Comparison of ENCODE assay signal across 9 cellular contexts in genomic region chr6:1311400-1312192, GRCh38. TPM values are rescaled to one million over a fixed set of nuclear protein-coding genes. Genes with fewer than 3 reads are reported as not detected.
A peak's percentile ranks its signal among the peaks of the same experiment; 100 is the strongest.
DNase-seq lines count a peak whose midpoint lies in the region; ATAC-seq, FAIRE-seq and TF ChIP-seq lines count a peak whose summit lies in the region.
"Had no signal": no experiment of that assay in that cellular context is flagged by ENCODE, and none has a peak within 500 bp of the region (broad histone marks: within the 10 kb centered on the region; RNA-seq: fewer than 3 reads in every experiment).

TSS of gene FOXQ1 (plus strand) at chr6:1312098. CDS start at chr6:1312705, 607 bp downstream.

- CTCF ChIA-PET in CD8-positive, alpha-beta T cell (lab: Charles Lee): no interaction called here

- peaks cover 10% of the 10 kb centered on the region for H3K4me1 ChIP-seq in CD8-positive, alpha-beta T cell (ENCODE audit: insufficient read depth, low read length)
- peaks cover 5 to 45% (median 37%) of the 10 kb centered on the region in 4 donors for H3K4me1 ChIP-seq in stomach

- H3K36me3 ChIP-seq in CD8-positive, alpha-beta T cell (ENCODE audit: insufficient read depth, low read length): no peaks in the 10 kb centered on the region
- no peaks in the 10 kb centered on the region for H3K36me3 ChIP-seq in bronchial epithelial cell (ENCODE audit: control insufficient read depth, insufficient read depth, low read length)
- H3K36me3 ChIP-seq in stomach: no peaks in the 10 kb centered on the region

- no peak within 1 kb of the TSS for H3K4me3 ChIP-seq in CD8-positive, alpha-beta T cell (ENCODE audit: low read depth, low read length)
- H3K4me3 ChIP-seq in bronchial epithelial cell (ENCODE audit: low read depth, low read length): peak within 1 kb of the TSS; percentile 81
- H3K4me3 ChIP-seq in stomach: peak within 1 kb of the TSS; percentile 51 to 64 (median 54)

- peak in 2 of 4 donors; percentile 39 to 90 for TF ChIP-seq POLR2A in stomach (IDR thresholded peaks at IDR 0.05)

- POLR2A ChIA-PET in CD8-positive, alpha-beta T cell (lab: Charles Lee): no interaction called here

- intact Hi-C loops in CD8-positive, alpha-beta T cell (cut with DNase I, micrococcal nuclease): no loop called here
- intact Hi-C loops in stomach (cut with DNase I; ENCODE audit: low total_unique reads): no loop called here

- 1 to 3% (median 1%) methylated on average over 17 to 73 of the region's 73 CpGs for WGBS in stomach, 5 donors

- peak within 1 kb of the TSS; percentile 43 for H3K4me3 Mint-ChIP-seq in CD8-positive, alpha-beta T cell

- H3K9me3 ChIP-seq in CD8-positive, alpha-beta T cell (ENCODE audit: low read length): no peaks in the 10 kb centered on the region
- H3K9me3 ChIP-seq in stomach: no peaks in the 10 kb centered on the region

- TF ChIP-seq CTCF in CD8-positive, alpha-beta T cell (IDR thresholded peaks at IDR 0.05): no peak
- TF ChIP-seq CTCF in bronchial epithelial cell (IDR thresholded peaks at IDR 0.05; ENCODE audit: insufficient read depth, low read length, severe bottlenecking) (no peak), stomach (IDR thresholded peaks at IDR 0.05) (no peak)

- no peaks in the 10 kb centered on the region for H3K27me3 ChIP-seq in CD8-positive, alpha-beta T cell (ENCODE audit: insufficient read depth, low read length)
- H3K27me3 ChIP-seq in bronchial epithelial cell (ENCODE audit: control insufficient read depth, insufficient read depth, low read length) (no peaks in the 10 kb centered on the region), stomach (peaks cover 0 to 73% (median 30%) of the 10 kb centered on the region in 3 donors)

- H3K4me1 Mint-ChIP-seq in CD8-positive, alpha-beta T cell (ENCODE audit: low read depth): peaks cover 29% of the 10 kb centered on the region

- no peak within 1 kb of the TSS for H3K27ac ChIP-seq in CD8-positive, alpha-beta T cell (ENCODE audit: low read depth, low read length)
- H3K27ac ChIP-seq in stomach: peak within 1 kb of the TSS; percentile 83 to 94 (median 88)

- ATAC-seq in CD8-positive, alpha-beta T cell: no peak
- no peak for ATAC-seq in HG03280 (IDR thresholded peaks at IDR 0.05; ENCODE audit: unreplicated experiment)
- ATAC-seq in GM21515 (IDR thresholded peaks at IDR 0.05; ENCODE audit: unreplicated experiment): no peak

- no peak within 1 kb of the TSS for H3K27ac Mint-ChIP-seq in CD8-positive, alpha-beta T cell

- no peaks in the 10 kb centered on the region for H3K36me3 Mint-ChIP-seq in CD8-positive, alpha-beta T cell

- no peak for DNase-seq in CD8-positive, alpha-beta T cell
- peak; percentile 83 for DNase-seq in LoVo (ENCODE audit: low spot score)
- peak; percentile 58 for DNase-seq in bronchial epithelial cell (ENCODE audit: low read depth)
- DNase-seq in kidney glomerular epithelial cell (lab: John Stamatoyannopoulos, UW): peak; percentile 11
- DNase-seq in stomach: peak; percentile 94
- no peak for DNase-seq in GM19240 (ENCODE audit: insufficient read length, low spot score)

- no peak for TF ChIP-seq EP300 in stomach (IDR thresholded peaks at IDR 0.05)

- peaks cover under 1% of the 10 kb centered on the region for H3K9me3 Mint-ChIP-seq in CD8-positive, alpha-beta T cell

- FAIRE-seq in bronchial epithelial cell (lab: Jason Lieb, UNC): peak; percentile 66

- peaks cover 64% of the 10 kb centered on the region for H3K27me3 Mint-ChIP-seq in CD8-positive, alpha-beta T cell (ENCODE audit: low read depth)

RNA-seq across cellular contexts. Expression of gene FOXQ1, which starts in this region (rescaled TPM):
- total RNA-seq in CD8-positive, alpha-beta T cell: not detected
- 3.1 and 3.4 TPM in 2 replicates for total RNA-seq in bronchial epithelial cell
- total RNA-seq in stomach: 10 to 100 TPM in 4 of 5 donors, not detected in 1; 13.4 to 97.7 (median 38.2) TPM
- polyA plus RNA-seq in stomach: 10 to 100 TPM; 11.7 to 95.6 (median 17.4) TPM
- total RNA-seq: HT1080 had no signal

Comparison
In these comparisons a context has a peak if more than half of its experiments do, and no peak if none do; other contexts are left out.
1. DNase-seq: peak in LoVo (single experiment), bronchial epithelial cell (single experiment), kidney glomerular epithelial cell (single experiment) and stomach (single experiment); none in CD8-positive, alpha-beta T cell (0 of 7) and GM19240 (single experiment).